ENCODE assay signal across 18 cellular contexts in genomic region chrX:107199491-107199890, GRCh38. TPM values are rescaled to one million over a fixed set of nuclear protein-coding genes. Genes with fewer than 3 reads are reported as not detected.
A peak's percentile ranks its signal among the peaks of the same experiment; 100 is the strongest.
DNase-seq lines count a peak whose midpoint lies in the region; ATAC-seq, FAIRE-seq and TF ChIP-seq lines count a peak whose summit lies in the region.
"Had no signal": no experiment of that assay in that cellular context is flagged by ENCODE, and none has a peak within 500 bp of the region (broad histone marks: within the 10 kb centered on the region; RNA-seq: fewer than 3 reads in every experiment).

No MANE protein-coding gene starts in this region.

- no peaks in the 10 kb centered on the region for H4K20me1 ChIP-seq in astrocyte (ENCODE audit: insufficient read depth, low read length)
- H4K20me1 ChIP-seq: BLaER1 treated with 17β-estradiol and CSF1 and Interleukin-3, amounts not matched to agents 10 nM and 100 nM had no signal

- DNase-seq in DMS53 (lab: John Stamatoyannopoulos, UW), result peak; percentile 2
- DNase-seq in DMS53 treated with DMSO at 0.1 percent for 48 hours (lab: John Stamatoyannopoulos, UW; ENCODE audit: unreplicated experiment), result no peak
- no peak for DNase-seq in astrocyte (ENCODE audit: low read depth)
- DNase-seq in glomerular visceral epithelial cell (ENCODE audit: extremely low spot score), result peak; percentile 15
- DNase-seq in NCI-H128 (lab: John Stamatoyannopoulos, UW; ENCODE audit: unreplicated experiment), result no peak
- DNase-seq: CD4-positive, CD25-positive, alpha-beta regulatory T cell; DMS79; H7 had no signal

- TF ChIP-seq CTCF in astrocyte (IDR thresholded peaks at IDR 0.05; ENCODE audit: insufficient read depth, low read depth, low read length), result no peak

- no peaks in the 10 kb centered on the region for H3K4me1 Mint-ChIP-seq in astrocyte (ENCODE audit: low read depth, unreplicated experiment)
- H3K4me1 Mint-ChIP-seq: CD4-positive, CD25-positive, alpha-beta regulatory T cell; IgD-negative memory B cell had no signal

- no peaks in the 10 kb centered on the region for H3K27me3 ChIP-seq in astrocyte (ENCODE audit: insufficient read depth, low read length)

- no peaks in the 10 kb centered on the region for H3K27me3 Mint-ChIP-seq in astrocyte (ENCODE audit: low read depth, unreplicated experiment)
- H3K27me3 Mint-ChIP-seq: CD4-positive, CD25-positive, alpha-beta regulatory T cell had no signal

- ATAC-seq in GM18519 (IDR thresholded peaks at IDR 0.05; ENCODE audit: low FRiP score, unreplicated experiment), result no peak
- ATAC-seq in HG02840 (IDR thresholded peaks at IDR 0.05; ENCODE audit: low FRiP score, unreplicated experiment), result no peak
- ATAC-seq: GM12878, GM23338 had no signal

- no peaks in the 10 kb centered on the region for H3K36me3 Mint-ChIP-seq in astrocyte (ENCODE audit: low read depth, unreplicated experiment)
- H3K36me3 Mint-ChIP-seq: CD4-positive, CD25-positive, alpha-beta regulatory T cell; IgD-negative memory B cell had no signal

- H3K4me3 Mint-ChIP-seq in astrocyte (ENCODE audit: unreplicated experiment), result no peak overlapping the region
- H3K4me3 Mint-ChIP-seq: CD4-positive, CD25-positive, alpha-beta regulatory T cell; GM23338; IgD-negative memory B cell had no signal

- H3K9me3 ChIP-seq in astrocyte (ENCODE audit: insufficient read depth, low read depth, low read length), result no peaks in the 10 kb centered on the region

- H3K9ac ChIP-seq in astrocyte (ENCODE audit: low read length), result no peak overlapping the region
- H3K9ac ChIP-seq: BLaER1 treated with 17β-estradiol and CSF1 and Interleukin-3, amounts not matched to agents 10 nM and 100 nM had no signal

- H3K4me2 ChIP-seq in astrocyte (ENCODE audit: low read length), result no peak overlapping the region
- H3K4me2 ChIP-seq: BLaER1 treated with 17β-estradiol and CSF1 and Interleukin-3, amounts not matched to agents 10 nM and 100 nM; GM23338 had no signal

- H3K27ac ChIP-seq in astrocyte (ENCODE audit: low read depth, low read length), result no peak overlapping the region
- H3K27ac ChIP-seq: 22Rv1; BLaER1 treated with 17β-estradiol and CSF1 and Interleukin-3, amounts not matched to agents 10 nM and 100 nM had no signal

- no peaks in the 10 kb centered on the region for H3K9me3 Mint-ChIP-seq in astrocyte (ENCODE audit: unreplicated experiment)
- H3K9me3 Mint-ChIP-seq: CD4-positive, CD25-positive, alpha-beta regulatory T cell; GM23338; IgD-negative memory B cell had no signal

- H2AFZ ChIP-seq in astrocyte (ENCODE audit: low read depth, low read length), result no peak overlapping the region
- H2AFZ ChIP-seq: GM23338 had no signal

- H3K27ac Mint-ChIP-seq in astrocyte (ENCODE audit: unreplicated experiment), result no peak overlapping the region
- H3K27ac Mint-ChIP-seq: CD4-positive, CD25-positive, alpha-beta regulatory T cell; GM23338; IgD-negative memory B cell had no signal

- no peaks in the 10 kb centered on the region for H3K36me3 ChIP-seq in astrocyte (ENCODE audit: insufficient read depth, low read length)
- H3K36me3 ChIP-seq: BLaER1 treated with 17β-estradiol and CSF1 and Interleukin-3, amounts not matched to agents 10 nM and 100 nM had no signal

- peak; percentile 81 for FAIRE-seq in astrocyte (lab: Jason Lieb, UNC)
- FAIRE-seq: GM12878, GM18507 had no signal

- H3K4me3 ChIP-seq in astrocyte (ENCODE audit: insufficient read depth, low read depth, low read length), result no peak overlapping the region
- H3K4me3 ChIP-seq: BLaER1 treated with 17β-estradiol and CSF1 and Interleukin-3, amounts not matched to agents 10 nM and 100 nM; GM12878; GM23338 had no signal

- H3K79me2 ChIP-seq in astrocyte (ENCODE audit: insufficient read depth, low read length), result no peaks in the 10 kb centered on the region

- no peaks in the 10 kb centered on the region for H3K4me1 ChIP-seq in astrocyte (ENCODE audit: insufficient read depth, low read length)
- H3K4me1 ChIP-seq: BLaER1 treated with 17β-estradiol and CSF1 and Interleukin-3, amounts not matched to agents 10 nM and 100 nM had no signal

RNA-seq across cellular contexts. Expression of gene NUP62CL, which starts 6.7 kb away (rescaled TPM):
- total RNA-seq in astrocyte, result 0.52 TPM in 1 of 2 replicates, not detected in the other
- total RNA-seq: G401, HT1080 had no signal

RNA-seq across cellular contexts. Expression of gene DNAAF6, which starts 6.9 kb away (rescaled TPM):
- not detected in 2 replicates for total RNA-seq in astrocyte
- total RNA-seq: CD4-positive, CD25-positive, alpha-beta regulatory T cell; G401; GM12878; GM23338; H7; HT1080 had no signal

Comparison
In these comparisons a context has a peak if more than half of its experiments do, and no peak if none do; other contexts are left out.
1. DNase-seq: peak in DMS53 (single experiment) and glomerular visceral epithelial cell (single experiment); none in DMS53 treated with DMSO at 0.1 percent for 48 hours (single experiment), astrocyte (single experiment) and NCI-H128 (single experiment).